In the genomic region with DNA sequence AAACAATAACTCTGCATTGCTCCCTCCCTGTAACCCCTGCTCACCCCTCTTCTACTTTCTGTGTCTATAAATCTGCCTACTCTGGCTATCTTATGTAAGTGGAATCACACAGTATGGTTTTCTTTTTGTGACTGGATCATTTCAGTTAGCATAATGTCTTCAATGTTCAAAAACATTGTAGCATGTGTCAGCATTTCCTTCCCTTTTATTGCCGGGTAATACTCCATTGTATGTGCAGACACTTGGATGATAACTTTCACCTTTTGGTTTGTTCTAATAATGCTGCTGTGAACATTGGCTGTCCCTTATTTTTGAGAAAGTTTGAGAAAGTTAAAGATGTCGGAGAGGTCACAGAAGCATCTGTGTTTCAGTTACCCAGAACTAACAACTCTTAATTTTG, we compare ENCODE assay signal across 20 cellular contexts.
DNase-seq lines count a peak whose midpoint lies in the region; ATAC-seq and TF ChIP-seq lines count a peak whose summit lies in the region.
"Had no signal": no experiment of that assay in that cellular context is flagged by ENCODE, and none has a peak within 500 bp of the region (broad histone marks: within the 10 kb centered on the region; RNA-seq: fewer than 3 reads in every experiment).

No MANE protein-coding gene starts in this region.

- peaks cover 79 to 86% of the 10 kb centered on the region in 2 donors for H3K36me3 Mint-ChIP-seq in CD14-positive monocyte
- H3K36me3 Mint-ChIP-seq in CD4-positive, alpha-beta memory T cell, result peaks cover 63 to 91% of the 10 kb centered on the region in 2 donors
- peaks cover 54% of the 10 kb centered on the region for H3K36me3 Mint-ChIP-seq in activated CD8-positive, alpha-beta T cell treated with anti-CD3 and anti-CD28 coated beads for 36 hours (ENCODE audit: low read depth)
- H3K36me3 Mint-ChIP-seq in endothelial cell (ENCODE audit: low read depth, unreplicated experiment), result peaks cover 40% of the 10 kb centered on the region

- H3K9me3 ChIP-seq in CD4-positive, alpha-beta memory T cell (ENCODE audit: control insufficient read depth in 1 of 2, low read length in 2 of 2), result no peaks in the 10 kb centered on the region
- H3K9me3 ChIP-seq: breast epithelium had no signal

- H3K4me1 Mint-ChIP-seq in CD14-positive monocyte (peaks cover 45% of the 10 kb centered on the region), endothelial cell (ENCODE audit: unreplicated experiment) (peaks cover 27% of the 10 kb centered on the region)
- H3K4me1 Mint-ChIP-seq in CD4-positive, alpha-beta memory T cell, result peaks cover 0 to 6% (median 4%) of the 10 kb centered on the region in 4 donors
- peaks cover 23% of the 10 kb centered on the region for H3K4me1 Mint-ChIP-seq in activated CD8-positive, alpha-beta T cell treated with anti-CD3 and anti-CD28 coated beads for 36 hours (ENCODE audit: low read depth)

- H3K36me3 ChIP-seq in CD4-positive, alpha-beta memory T cell (ENCODE audit: insufficient read depth, low read length), result peaks cover 90% of the 10 kb centered on the region

- CTCF ChIA-PET in CD4-positive, alpha-beta memory T cell (lab: Charles Lee; ENCODE audit: partially characterized antibody), result no interaction called here
- CTCF ChIA-PET in activated CD8-positive, alpha-beta T cell treated with anti-CD3 and anti-CD28 coated beads for 36 hours (lab: Charles Lee), result no interaction called here

- H3K27me3 Mint-ChIP-seq in CD14-positive monocyte (ENCODE audit: low read depth in 3 of 3) (no peaks in the 10 kb centered on the region), endothelial cell (ENCODE audit: unreplicated experiment) (no peaks in the 10 kb centered on the region)
- H3K27me3 Mint-ChIP-seq in CD4-positive, alpha-beta memory T cell, result no peaks in the 10 kb centered on the region
- H3K27me3 Mint-ChIP-seq in activated CD8-positive, alpha-beta T cell treated with anti-CD3 and anti-CD28 coated beads for 36 hours, result no peaks in the 10 kb centered on the region
- H3K27me3 Mint-ChIP-seq: naive B cell, type B pancreatic cell had no signal

- H3K4me1 ChIP-seq in CD4-positive, alpha-beta memory T cell (ENCODE audit: insufficient read depth, low read length), result no peaks in the 10 kb centered on the region
- H3K4me1 ChIP-seq: breast epithelium, foreskin keratinocyte had no signal

- no peak overlapping the region for H3K4me3 ChIP-seq in CD4-positive, alpha-beta memory T cell (ENCODE audit: low read length in 2 of 2)
- no peak overlapping the region for H3K4me3 ChIP-seq in coronary artery
- H3K4me3 ChIP-seq: breast epithelium had no signal

- H3K4me3 Mint-ChIP-seq in CD14-positive monocyte, result no peak overlapping the region
- no peak overlapping the region for H3K4me3 Mint-ChIP-seq in CD4-positive, alpha-beta memory T cell
- H3K4me3 Mint-ChIP-seq in activated CD8-positive, alpha-beta T cell treated with anti-CD3 and anti-CD28 coated beads for 36 hours, result no peak overlapping the region
- H3K4me3 Mint-ChIP-seq in endothelial cell (ENCODE audit: unreplicated experiment), result peak overlapping the region; percentile 13
- H3K4me3 Mint-ChIP-seq: type B pancreatic cell had no signal

- no peak overlapping the region for H3K27ac ChIP-seq in CD4-positive, alpha-beta memory T cell (ENCODE audit: low read depth, low read length)
- H3K27ac ChIP-seq in coronary artery, result no peak overlapping the region
- H3K27ac ChIP-seq: breast epithelium, foreskin keratinocyte had no signal

- no peak for ATAC-seq in activated CD8-positive, alpha-beta T cell treated with anti-CD3 and anti-CD28 coated beads for 36 hours
- ATAC-seq in HG03097 (IDR thresholded peaks at IDR 0.05; ENCODE audit: low FRiP score, unreplicated experiment), result no peak
- ATAC-seq: foreskin keratinocyte had no signal

- H3K27ac Mint-ChIP-seq in CD14-positive monocyte (peak overlapping the region; percentile 48 to 87 (median 79)), endothelial cell (ENCODE audit: unreplicated experiment) (peak overlapping the region; percentile 76)
- peak overlapping the region in 6 of 7 donors; percentile 7 to 93 (median 44) for H3K27ac Mint-ChIP-seq in CD4-positive, alpha-beta memory T cell
- peak overlapping the region; percentile 74 for H3K27ac Mint-ChIP-seq in activated CD8-positive, alpha-beta T cell treated with anti-CD3 and anti-CD28 coated beads for 36 hours
- H3K27ac Mint-ChIP-seq: type B pancreatic cell had no signal

- TF ChIP-seq CTCF in CD14-positive monocyte (IDR thresholded peaks at IDR 0.05) (no peak), endothelial cell (IDR thresholded peaks at IDR 0.05; ENCODE audit: unreplicated experiment) (no peak), coronary artery (IDR thresholded peaks at IDR 0.05) (no peak)
- no peak for TF ChIP-seq CTCF in activated CD8-positive, alpha-beta T cell treated with anti-CD3 and anti-CD28 coated beads for 36 hours (IDR thresholded peaks at IDR 0.05)

- no peaks in the 10 kb centered on the region for H3K9me3 Mint-ChIP-seq in CD14-positive monocyte
- H3K9me3 Mint-ChIP-seq in CD4-positive, alpha-beta memory T cell, result peaks cover 0 to 2% (median 0%) of the 10 kb centered on the region in 8 donors
- no peaks in the 10 kb centered on the region for H3K9me3 Mint-ChIP-seq in activated CD8-positive, alpha-beta T cell treated with anti-CD3 and anti-CD28 coated beads for 36 hours
- H3K9me3 Mint-ChIP-seq in endothelial cell (ENCODE audit: unreplicated experiment), result no peaks in the 10 kb centered on the region
- H3K9me3 Mint-ChIP-seq: naive B cell, type B pancreatic cell had no signal

- POLR2A ChIA-PET in CD4-positive, alpha-beta memory T cell (lab: Charles Lee; ENCODE audit: partially characterized antibody), result no interaction called here
- POLR2A ChIA-PET in activated CD8-positive, alpha-beta T cell treated with anti-CD3 and anti-CD28 coated beads for 36 hours (lab: Charles Lee), result no interaction called here

- H3K27me3 ChIP-seq in CD4-positive, alpha-beta memory T cell (ENCODE audit: insufficient read depth, low read length), result no peaks in the 10 kb centered on the region
- H3K27me3 ChIP-seq: breast epithelium, foreskin keratinocyte had no signal

- intact Hi-C loops in CD14-positive monocyte (cut with micrococcal nuclease), result no loop called here
- intact Hi-C loops in CD4-positive, alpha-beta memory T cell (cut with micrococcal nuclease), result no loop called here
- intact Hi-C loops in activated CD8-positive, alpha-beta T cell treated with anti-CD3 and anti-CD28 coated beads for 36 hours (cut with micrococcal nuclease), result no loop called here

- DNase-seq in CD14-positive monocyte (ENCODE audit: low spot score) (no peak), endothelial cell (ENCODE audit: low spot score) (no peak), coronary artery (ENCODE audit: low spot score) (no peak), activated T-cell treated with anti-CD3 and anti-CD28 coated beads for 4 hours (no peak)
- DNase-seq in CD4-positive, alpha-beta memory T cell, result no peak
- no peak for DNase-seq in activated CD8-positive, alpha-beta T cell treated with anti-CD3 and anti-CD28 coated beads for 36 hours
- DNase-seq: activated CD8-positive, alpha-beta memory T cell treated with anti-CD3 and anti-CD28 coated beads, Interleukin-2, amount 50 U/mL, for 4 hours; AML-193; foreskin keratinocyte; GF-D8; HCEC 1CT; hippocampal formation; islet precursor cell; naive B cell; NCI-H82; stimulated activated naive CD8-positive, alpha-beta T cell treated with anti-CD3 and anti-CD28 coated beads, Interleukin-15, Interleukin-2, amounts not matched to agents 100 U/mL and 50 U/mL, for 24 hours; T1000 had no signal
